1 cellular context compared by ENCODE assay signal in genomic region chr6:109892451-109893435, GRCh38.
TF ChIP-seq lines count a peak whose summit lies in the region.

No MANE protein-coding gene starts in this region.

TF ChIP-seq in H1, 55 proteins besides CTCF, POLR2A, EP300 and RAD21 (continued from another document):
- TF ChIP-seq CHD7 (IDR thresholded peaks at IDR 0.05; ENCODE audit: insufficient replicate concordance, low read length) (peak; percentile 94), SIRT6 (IDR thresholded peaks at IDR 0.05; ENCODE audit: low read length) (peak; percentile 88), BCL11A (IDR thresholded peaks at IDR 0.05; ENCODE audit: low read depth in 2 of 2, low read length in 2 of 2) (peak in 1 of 2 experiments; percentile 83), SP1 (IDR thresholded peaks at IDR 0.05; ENCODE audit: low read depth, low read length) (peak; percentile 95), ASH2L (IDR thresholded peaks at IDR 0.05; ENCODE audit: low read length) (peak; percentile 84), EGR1 (IDR thresholded peaks at IDR 0.05; ENCODE audit: borderline replicate concordance, low read depth, low read length) (no peak), SP4 (IDR thresholded peaks at IDR 0.05; ENCODE audit: low read length) (no peak), NANOG (IDR thresholded peaks at IDR 0.05; ENCODE audit: insufficient read depth, low read depth, low read length, poor library complexity, severe bottlenecking) (no peak), MAFK (IDR thresholded peaks at IDR 0.05; ENCODE audit: low read depth, low read length) (no peak), GABPA (IDR thresholded peaks at IDR 0.05; ENCODE audit: borderline replicate concordance, insufficient read depth, low read length) (no peak), CTBP2 (IDR thresholded peaks at IDR 0.05; ENCODE audit: borderline replicate concordance, insufficient read depth, insufficient read length, low read length) (no peak), TAF7 (optimal IDR thresholded peaks at IDR 0.05; ENCODE audit: borderline replicate concordance, low read depth, low read length) (no peak), RBBP5 (IDR thresholded peaks at IDR 0.05; ENCODE audit: borderline replicate concordance, low read depth, low read length) (peak; percentile 81; the same call in 1 of the 2 replicates)
TF ChIP-seq in H1: peak in this region for 6.
